13 cellular contexts compared by ENCODE assay signal in genomic region chr17:80885922-80886582, GRCh38.
A peak's percentile ranks its signal among the peaks of the same experiment; 100 is the strongest.
DNase-seq lines count a peak whose midpoint lies in the region; ATAC-seq and TF ChIP-seq lines count a peak whose summit lies in the region.
"Had no signal": no experiment of that assay in that cellular context is flagged by ENCODE, and none has a peak within 500 bp of the region (broad histone marks: within the 10 kb centered on the region; RNA-seq: fewer than 3 reads in every experiment).

No MANE protein-coding gene starts in this region.

- DNase-seq in left ventricle myocardium inferior (peak; percentile 3), right atrium auricular region (ENCODE audit: low spot score) (no peak), RWPE2 (ENCODE audit: low spot score) (peak; percentile 48), memory B cell (ENCODE audit: low spot score in 2 of 2) (no peak), dermis blood vessel endothelial cell (no peak), NCI-H2107 (lab: John Stamatoyannopoulos, UW) (no peak), brain microvascular endothelial cell (no peak)
- DNase-seq: activated T-cell treated with anti-CD3 and anti-CD28 coated beads, Interleukin-2, amount 50 U/mL, for 72 hours; effector CD4-positive, alpha-beta T cell; SW 1271 had no signal

- peaks cover 12% of the 10 kb centered on the region for H3K36me3 Mint-ChIP-seq in memory B cell

- H3K27me3 ChIP-seq in left ventricle myocardium inferior (ENCODE audit: low read depth) (no peaks in the 10 kb centered on the region), right atrium auricular region (no peaks in the 10 kb centered on the region), RWPE2 (ENCODE audit: insufficient read depth, poor library complexity, severe bottlenecking) (no peaks in the 10 kb centered on the region), brain microvascular endothelial cell (replicated peaks) (no peaks in the 10 kb centered on the region)
- H3K27me3 ChIP-seq: esophagus muscularis mucosa had no signal

- H3K9me3 Mint-ChIP-seq in memory B cell, result no peaks in the 10 kb centered on the region
- H3K9me3 Mint-ChIP-seq: activated T-cell treated with anti-CD3 and anti-CD28 coated beads, Interleukin-2, amount 50 U/mL, for 72 hours had no signal

- H3K9me3 ChIP-seq in left ventricle myocardium inferior (replicated peaks), result no peaks in the 10 kb centered on the region
- no peaks in the 10 kb centered on the region for H3K9me3 ChIP-seq in right atrium auricular region
- H3K9me3 ChIP-seq in RWPE2 (ENCODE audit: severe bottlenecking), result no peaks in the 10 kb centered on the region
- H3K9me3 ChIP-seq: esophagus muscularis mucosa had no signal

- H3K4me3 Mint-ChIP-seq in memory B cell, result peak overlapping the region; percentile 74
- H3K4me3 Mint-ChIP-seq: activated T-cell treated with anti-CD3 and anti-CD28 coated beads, Interleukin-2, amount 50 U/mL, for 72 hours had no signal

- no peak overlapping the region for H3K27ac ChIP-seq in left ventricle myocardium inferior (replicated peaks)
- no peak overlapping the region for H3K27ac ChIP-seq in right atrium auricular region
- no peak overlapping the region for H3K27ac ChIP-seq in RWPE2 (ENCODE audit: poor library complexity, severe bottlenecking)
- no peak overlapping the region for H3K27ac ChIP-seq in brain microvascular endothelial cell
- H3K27ac ChIP-seq: esophagus muscularis mucosa had no signal

- in situ Hi-C loops in brain microvascular endothelial cell (cut with HindIII; ENCODE audit: low pct_ligation_motif_present, low sequenced_read_pairs), result no loop called here

- intact Hi-C loops in left ventricle myocardium inferior (cut with micrococcal nuclease), result no loop called here

- TF ChIP-seq CTCF in left ventricle myocardium inferior (IDR thresholded peaks at IDR 0.05; ENCODE audit: borderline replicate concordance), result no peak
- no peak for TF ChIP-seq CTCF in right atrium auricular region (IDR thresholded peaks at IDR 0.05)
- TF ChIP-seq CTCF in RWPE2 (IDR thresholded peaks at IDR 0.05; ENCODE audit: poor library complexity, severe bottlenecking), result no peak
- TF ChIP-seq CTCF in brain microvascular endothelial cell (IDR thresholded peaks at IDR 0.05; ENCODE audit: low read depth, low read length, missing control alignments), result no peak

- H3K4me1 ChIP-seq in left ventricle myocardium inferior (peaks cover 9% of the 10 kb centered on the region), right atrium auricular region (no peaks in the 10 kb centered on the region), RWPE2 (ENCODE audit: insufficient read depth, poor library complexity, severe bottlenecking) (peaks cover 8% of the 10 kb centered on the region)

- H3K27ac Mint-ChIP-seq in memory B cell, result peak overlapping the region; percentile 82

- ATAC-seq in RWPE2 (ENCODE audit: low read depth) (no peak), memory B cell (ENCODE audit: low read depth) (peak; percentile 73)
- ATAC-seq: activated T-cell treated with anti-CD3 and anti-CD28 coated beads, Interleukin-2, amount 50 U/mL, for 72 hours; K562; left colon had no signal

- H3K36me3 ChIP-seq in left ventricle myocardium inferior (peaks cover 51% of the 10 kb centered on the region), right atrium auricular region (peaks cover 50% of the 10 kb centered on the region), RWPE2 (ENCODE audit: low read depth) (peaks cover 27% of the 10 kb centered on the region), brain microvascular endothelial cell (replicated peaks) (peaks cover 24% of the 10 kb centered on the region)

- no peak overlapping the region for H3K4me3 ChIP-seq in left ventricle myocardium inferior
- H3K4me3 ChIP-seq in right atrium auricular region, result no peak overlapping the region
- no peak overlapping the region for H3K4me3 ChIP-seq in RWPE2 (ENCODE audit: severe bottlenecking)
- no peak overlapping the region for H3K4me3 ChIP-seq in brain microvascular endothelial cell (ENCODE audit: low read depth, low read length)
- H3K4me3 ChIP-seq: esophagus muscularis mucosa, K562 had no signal

- H3K27me3 Mint-ChIP-seq in memory B cell, result no peaks in the 10 kb centered on the region

- peaks cover 9% of the 10 kb centered on the region for H3K4me1 Mint-ChIP-seq in memory B cell

Comparison
In these comparisons a context has a peak if more than half of its experiments do, and no peak if none do; other contexts are left out.
1. DNase-seq: peak in left ventricle myocardium inferior (single experiment) and RWPE2 (single experiment); none in right atrium auricular region (single experiment), memory B cell (0 of 2), dermis blood vessel endothelial cell (single experiment), NCI-H2107 (single experiment) and brain microvascular endothelial cell (single experiment).